In the genomic region with DNA sequence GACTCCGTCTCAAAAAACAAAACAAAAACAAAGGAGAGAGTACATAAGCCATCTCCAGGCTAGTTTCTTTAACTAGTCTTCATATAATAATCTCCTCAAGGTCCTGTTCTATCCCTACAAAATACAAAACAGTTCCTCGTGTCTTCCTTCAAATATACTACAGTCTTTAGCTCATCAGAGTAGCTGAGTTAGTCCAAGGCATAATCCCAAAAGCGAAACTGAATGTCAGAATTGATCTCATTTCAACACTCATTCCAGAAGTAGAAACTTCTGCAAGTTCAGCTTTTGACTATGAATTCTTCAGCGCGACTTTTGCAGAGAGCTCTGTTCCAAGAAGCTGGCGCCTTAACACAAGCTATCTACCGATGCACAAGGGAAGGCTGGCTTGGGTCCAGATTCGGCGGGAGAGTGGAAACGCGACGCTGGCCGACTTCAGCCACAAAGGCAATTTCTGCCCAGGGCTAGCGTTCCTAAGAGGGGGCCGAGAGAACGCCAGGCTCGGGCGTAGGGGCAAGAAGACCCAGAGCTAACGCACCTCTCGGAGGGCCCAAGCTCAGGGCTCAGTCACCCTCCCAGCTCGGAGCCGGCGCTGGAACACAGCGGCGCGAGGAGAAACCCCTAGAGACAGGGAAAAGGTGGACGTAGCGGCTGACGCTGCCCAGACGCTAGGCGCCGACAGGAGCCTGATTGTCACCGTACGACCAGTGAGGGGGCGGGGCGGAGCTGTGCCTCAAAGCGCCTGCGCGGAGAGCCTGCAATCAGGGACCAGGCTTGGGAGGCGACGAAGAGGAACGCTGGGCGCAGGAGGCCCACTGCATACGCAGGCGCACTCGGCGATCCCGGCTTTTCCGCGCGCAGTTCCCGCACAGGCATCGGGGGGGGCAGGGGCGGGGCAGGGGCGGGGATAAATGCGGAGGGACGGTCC, we compare ENCODE assay signal across 8 cellular contexts. TPM values are rescaled to one million over a fixed set of nuclear protein-coding genes. Genes with fewer than 3 reads are reported as not detected.
DNase-seq lines count a peak whose midpoint lies in the region; ATAC-seq and TF ChIP-seq lines count a peak whose summit lies in the region.

No MANE protein-coding gene starts in this region.

- peak overlapping the region; percentile 71 to 78 for H3K4me3 ChIP-seq in left lung

- peak overlapping the region; percentile 99 for H3K27ac ChIP-seq in left lung

- H3K4me1 ChIP-seq in left lung, result peaks cover 0 to 58% of the 10 kb centered on the region in 2 donors

- intact Hi-C loops in left lung (cut with DNase I), result no loop called here

- TF ChIP-seq CTCF in left lung (IDR thresholded peaks at IDR 0.05), result no peak

- no peaks in the 10 kb centered on the region for H3K9me3 ChIP-seq in left lung

- H3K27me3 ChIP-seq in left lung, result no peaks in the 10 kb centered on the region

- DNase-seq in C1 segment of cervical spinal cord (lab: John Stamatoyannopoulos, UW) (peak; percentile 86 to 100 (median 98)), NCI-H526 treated with DMSO at 0.1 percent for 48 hours (lab: John Stamatoyannopoulos, UW) (peak; percentile 93), dedifferentiated amniotic fluid mesenchymal stem cell (ENCODE audit: extremely low spot score) (peak; percentile 98), left lung (peak; percentile 100)
- DNase-seq in activated CD4-positive, alpha-beta T cell treated with anti-CD3 and anti-CD28 coated beads, Interleukin-2, amount 50 U/mL, for 1 hour, result peak; percentile 99
- peak; percentile 94 for DNase-seq in stimulated activated CD4-positive, alpha-beta T cell treated with anti-CD3 and anti-CD28 coated beads, Interleukin-2, amount 100 ng/mL, for 4 hours (ENCODE audit: low read depth)

- H3K36me3 ChIP-seq in left lung, result no peaks in the 10 kb centered on the region

- ATAC-seq in GM19351 (IDR thresholded peaks at IDR 0.05; ENCODE audit: unreplicated experiment) (peak; percentile 79), HG03520 (IDR thresholded peaks at IDR 0.05; ENCODE audit: unreplicated experiment) (peak; percentile 67), left lung (peak; percentile 95)

RNA-seq across cellular contexts. Expression of a gene that starts 0.5 kb away (rescaled TPM):
- total RNA-seq in left lung, result 10 to 100 TPM; 40.3 to 52.8 TPM

RNA-seq across cellular contexts. Expression of a gene that starts 46.0 kb away (rescaled TPM):
- total RNA-seq in left lung, result 10 to 100 TPM; 70.9 to 97.0 TPM

Comparison
In these comparisons a context has a peak if more than half of its experiments do, and no peak if none do; other contexts are left out.
1. Peak in every context shown above with its lines: DNase-seq, ATAC-seq, H3K4me3 ChIP-seq and H3K27ac ChIP-seq.